18 cellular contexts compared by ENCODE assay signal in the genomic region with DNA sequence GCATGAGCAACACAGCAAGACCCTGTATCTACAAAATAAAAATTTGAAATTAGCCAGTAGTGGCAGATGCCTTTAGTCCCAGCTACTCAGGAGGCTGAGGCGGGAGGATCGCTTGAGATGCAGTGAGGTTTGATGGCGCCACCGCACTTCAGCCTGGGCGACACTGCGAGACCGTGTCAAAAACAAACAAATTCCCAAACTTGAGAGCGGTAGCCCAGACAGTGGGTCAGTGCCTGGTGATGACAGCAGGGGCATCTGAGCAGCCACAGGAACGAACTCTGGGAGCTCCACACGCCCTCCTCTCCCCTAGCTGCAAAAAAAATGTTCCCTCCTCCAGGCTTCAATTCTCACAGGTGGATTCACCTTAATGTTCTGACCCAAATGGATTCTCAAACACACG. TPM values are rescaled to one million over a fixed set of nuclear protein-coding genes. Genes with fewer than 3 reads are reported as not detected.
DNase-seq lines count a peak whose midpoint lies in the region; ATAC-seq and TF ChIP-seq lines count a peak whose summit lies in the region.
"Had no signal": no experiment of that assay in that cellular context is flagged by ENCODE, and none has a peak within 500 bp of the region (broad histone marks: within the 10 kb centered on the region; RNA-seq: fewer than 3 reads in every experiment).

No MANE protein-coding gene starts in this region.

- H3K4me3 ChIP-seq in NT2/D1 (ENCODE audit: insufficient read length, low read depth) = peak overlapping the region; percentile 40
- peak overlapping the region; percentile 11 to 68 (median 53) for H3K4me3 ChIP-seq in liver (ENCODE audit: low read depth in 1 of 3, low read length in 3 of 3)
- H3K4me3 ChIP-seq: A549 had no signal

- no peak for TF ChIP-seq CTCF in liver (IDR thresholded peaks at IDR 0.05; ENCODE audit: low read depth, low read length, missing input control)

- DNase-seq in NT2/D1 (ENCODE audit: low read depth, low spot score) (no peak), superior temporal gyrus (ENCODE audit: extremely low spot score) (peak; percentile 0), NK-92 (lab: John Stamatoyannopoulos, UW; ENCODE audit: unreplicated experiment) (no peak)
- no peak for DNase-seq in stimulated activated CD4-positive, alpha-beta T cell treated with anti-CD3 and anti-CD28 coated beads, Interleukin-2, amount 100 ng/mL, for 24 hours
- DNase-seq: EL, H9, HFFc6, Kasumi-1, NCI-H1694 treated with DMSO at 0.1 percent for 48 hours, NCI-H2081 treated with DMSO at 0.1 percent for 48 hours, NCI-H2171 treated with DMSO at 0.1 percent for 48 hours, NCI-H524 treated with DMSO at 0.1 percent for 48 hours, PC-3, Right ventricle myocardium superior had no signal

- peak overlapping the region; percentile 64 to 79 for H3K27ac ChIP-seq in liver (ENCODE audit: low read depth in 1 of 2, low read length in 2 of 2)
- H3K27ac ChIP-seq: A549 had no signal

- no peaks in the 10 kb centered on the region for H3K4me1 ChIP-seq in ES-I3 (ENCODE audit: insufficient read depth, low read length)
- H3K4me1 ChIP-seq in NT2/D1 (ENCODE audit: insufficient read depth, insufficient read length) = peaks cover 6% of the 10 kb centered on the region
- peaks cover 0 to 6% (median 0%) of the 10 kb centered on the region in 4 donors for H3K4me1 ChIP-seq in liver (ENCODE audit: control insufficient read depth in 4 of 4, insufficient read depth in 4 of 4, low read length in 3 of 4)
- H3K4me1 ChIP-seq: A549 had no signal

- ATAC-seq in HG03354 (IDR thresholded peaks at IDR 0.05; ENCODE audit: poor library complexity, severe bottlenecking, unreplicated experiment) = no peak
- ATAC-seq: A549, PC-3 had no signal

- H3K9me3 ChIP-seq in ES-I3 (ENCODE audit: control insufficient read depth, insufficient read depth, low read length) (no peaks in the 10 kb centered on the region), NT2/D1 (ENCODE audit: insufficient read depth, low read length) (no peaks in the 10 kb centered on the region), liver (ENCODE audit: control insufficient read depth in 4 of 4, low read length in 3 of 4) (no peaks in the 10 kb centered on the region)
- H3K9me3 ChIP-seq: A549 had no signal

- H3K36me3 ChIP-seq in ES-I3 (ENCODE audit: insufficient read depth, low read length) (no peaks in the 10 kb centered on the region), NT2/D1 (ENCODE audit: insufficient read depth, insufficient read length, low read length) (peaks cover 14% of the 10 kb centered on the region), liver (ENCODE audit: control insufficient read depth in 4 of 4, insufficient read depth in 3 of 4, low read depth in 1 of 4, low read length in 3 of 4) (peaks cover 0 to 5% (median 1%) of the 10 kb centered on the region in 4 donors)

- H3K9ac ChIP-seq in ES-I3 (ENCODE audit: low read depth, low read length) = peak overlapping the region; percentile 35; the same call in 1 of the 2 replicates
- peak overlapping the region; percentile 70 for H3K9ac ChIP-seq in NT2/D1 (ENCODE audit: insufficient read length, low read depth)
- H3K9ac ChIP-seq in liver (ENCODE audit: low read depth in 1 of 2, low read length in 2 of 2) = no peak overlapping the region

- TF ChIP-seq RAD21 in liver (IDR thresholded peaks at IDR 0.05) = no peak

- WGBS in liver = 57% methylated on average over 11 of the region's 11 CpGs

- H3K27me3 ChIP-seq in NT2/D1 (ENCODE audit: insufficient read depth, insufficient read length) = no peaks in the 10 kb centered on the region
- H3K27me3 ChIP-seq in liver (ENCODE audit: control insufficient read depth in 4 of 4, insufficient read depth in 4 of 4, low read length in 3 of 4) = no peaks in the 10 kb centered on the region

TF ChIP-seq in liver, 16 proteins besides CTCF, POLR2A, EP300 and RAD21:
- TF ChIP-seq EGR1 (IDR thresholded peaks at IDR 0.05; ENCODE audit: low read depth in 2 of 2) = no peak
- no peak for TF ChIP-seq JUND (IDR thresholded peaks at IDR 0.05)
- TF ChIP-seq, protein P1, sequence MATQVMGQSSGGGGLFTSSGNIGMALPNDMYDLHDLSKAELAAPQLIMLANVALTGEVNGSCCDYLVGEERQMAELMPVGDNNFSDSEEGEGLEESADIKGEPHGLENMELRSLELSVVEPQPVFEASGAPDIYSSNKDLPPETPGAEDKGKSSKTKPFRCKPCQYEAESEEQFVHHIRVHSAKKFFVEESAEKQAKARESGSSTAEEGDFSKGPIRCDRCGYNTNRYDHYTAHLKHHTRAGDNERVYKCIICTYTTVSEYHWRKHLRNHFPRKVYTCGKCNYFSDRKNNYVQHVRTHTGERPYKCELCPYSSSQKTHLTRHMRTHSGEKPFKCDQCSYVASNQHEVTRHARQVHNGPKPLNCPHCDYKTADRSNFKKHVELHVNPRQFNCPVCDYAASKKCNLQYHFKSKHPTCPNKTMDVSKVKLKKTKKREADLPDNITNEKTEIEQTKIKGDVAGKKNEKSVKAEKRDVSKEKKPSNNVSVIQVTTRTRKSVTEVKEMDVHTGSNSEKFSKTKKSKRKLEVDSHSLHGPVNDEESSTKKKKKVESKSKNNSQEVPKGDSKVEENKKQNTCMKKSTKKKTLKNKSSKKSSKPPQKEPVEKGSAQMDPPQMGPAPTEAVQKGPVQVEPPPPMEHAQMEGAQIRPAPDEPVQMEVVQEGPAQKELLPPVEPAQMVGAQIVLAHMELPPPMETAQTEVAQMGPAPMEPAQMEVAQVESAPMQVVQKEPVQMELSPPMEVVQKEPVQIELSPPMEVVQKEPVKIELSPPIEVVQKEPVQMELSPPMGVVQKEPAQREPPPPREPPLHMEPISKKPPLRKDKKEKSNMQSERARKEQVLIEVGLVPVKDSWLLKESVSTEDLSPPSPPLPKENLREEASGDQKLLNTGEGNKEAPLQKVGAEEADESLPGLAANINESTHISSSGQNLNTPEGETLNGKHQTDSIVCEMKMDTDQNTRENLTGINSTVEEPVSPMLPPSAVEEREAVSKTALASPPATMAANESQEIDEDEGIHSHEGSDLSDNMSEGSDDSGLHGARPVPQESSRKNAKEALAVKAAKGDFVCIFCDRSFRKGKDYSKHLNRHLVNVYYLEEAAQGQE (IDR thresholded peaks at IDR 0.05) = no peak
- TF ChIP-seq, protein P2, sequence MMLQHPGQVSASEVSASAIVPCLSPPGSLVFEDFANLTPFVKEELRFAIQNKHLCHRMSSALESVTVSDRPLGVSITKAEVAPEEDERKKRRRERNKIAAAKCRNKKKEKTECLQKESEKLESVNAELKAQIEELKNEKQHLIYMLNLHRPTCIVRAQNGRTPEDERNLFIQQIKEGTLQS (IDR thresholded peaks at IDR 0.05) = no peak
- TF ChIP-seq HNF4G (IDR thresholded peaks at IDR 0.05) = no peak
- no peak for TF ChIP-seq TAF1 (conservative IDR thresholded peaks at IDR 0.05)
- TF ChIP-seq YY1 (IDR thresholded peaks at IDR 0.05) = no peak
- TF ChIP-seq, protein P3, sequence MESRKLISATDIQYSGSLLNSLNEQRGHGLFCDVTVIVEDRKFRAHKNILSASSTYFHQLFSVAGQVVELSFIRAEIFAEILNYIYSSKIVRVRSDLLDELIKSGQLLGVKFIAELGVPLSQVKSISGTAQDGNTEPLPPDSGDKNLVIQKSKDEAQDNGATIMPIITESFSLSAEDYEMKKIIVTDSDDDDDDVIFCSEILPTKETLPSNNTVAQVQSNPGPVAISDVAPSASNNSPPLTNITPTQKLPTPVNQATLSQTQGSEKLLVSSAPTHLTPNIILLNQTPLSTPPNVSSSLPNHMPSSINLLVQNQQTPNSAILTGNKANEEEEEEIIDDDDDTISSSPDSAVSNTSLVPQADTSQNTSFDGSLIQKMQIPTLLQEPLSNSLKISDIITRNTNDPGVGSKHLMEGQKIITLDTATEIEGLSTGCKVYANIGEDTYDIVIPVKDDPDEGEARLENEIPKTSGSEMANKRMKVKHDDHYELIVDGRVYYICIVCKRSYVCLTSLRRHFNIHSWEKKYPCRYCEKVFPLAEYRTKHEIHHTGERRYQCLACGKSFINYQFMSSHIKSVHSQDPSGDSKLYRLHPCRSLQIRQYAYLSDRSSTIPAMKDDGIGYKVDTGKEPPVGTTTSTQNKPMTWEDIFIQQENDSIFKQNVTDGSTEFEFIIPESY (IDR thresholded peaks at IDR 0.05) = no peak
- no peak for TF ChIP-seq NR2F2 (IDR thresholded peaks at IDR 0.05)

RNA-seq across cellular contexts. Expression of a gene that starts 14.1 kb away (rescaled TPM):
- total RNA-seq in liver = 1 to 10 TPM; 3.5 to 6.1 TPM
- 1 to 10 TPM in 1 of 2 donors, under 1 TPM in 1; 0.93 to 1.0 TPM for polyA plus RNA-seq in liver

RNA-seq across cellular contexts. Expression of a gene that starts 14.2 kb away (rescaled TPM):
- 10 to 100 TPM in 1 of 2 donors, 1 to 10 TPM in 1; 9.2 to 10.3 TPM for total RNA-seq in liver
- polyA plus RNA-seq in liver = 1 to 10 TPM; 3.1 to 4.8 TPM

RNA-seq across cellular contexts. Expression of a gene that starts 45.2 kb away (rescaled TPM):
- total RNA-seq in liver = 1 to 10 TPM; 8.3 to 8.6 TPM
- 1 to 10 TPM; 2.4 to 3.3 TPM for polyA plus RNA-seq in liver

Comparison
In these comparisons a context has a peak if more than half of its experiments do, and no peak if none do; other contexts are left out.
1. H3K9ac ChIP-seq: peak in ES-I3 (single experiment) and NT2/D1 (single experiment); none in liver (0 of 2).